Comparison of ENCODE assay signal across 1 cellular context in genomic region chr19:10593820-10594637, GRCh38.
TF ChIP-seq lines count a peak whose summit lies in the region.

No MANE protein-coding gene starts in this region.

TF ChIP-seq in GM12878, 131 proteins besides CTCF, POLR2A, EP300 and RAD21 (continued from another document):
- TF ChIP-seq ZBTB11 (CRISPR knock-in tag; IDR thresholded peaks at IDR 0.05), result no peak
- TF ChIP-seq ZZZ3 (IDR thresholded peaks at IDR 0.05; ENCODE audit: control insufficient read depth, insufficient read length, low read depth), result no peak
- TF ChIP-seq SP1 (IDR thresholded peaks at IDR 0.05; ENCODE audit: low read depth, low read length), result no peak
- TF ChIP-seq JUND (IDR thresholded peaks at IDR 0.05; ENCODE audit: low read depth, low read length), result no peak
- TF ChIP-seq ZBTB40 (IDR thresholded peaks at IDR 0.05; ENCODE audit: borderline replicate concordance), result no peak
- TF ChIP-seq FOXM1 (IDR thresholded peaks at IDR 0.05; ENCODE audit: low read depth, low read length), result no peak
- TF ChIP-seq CBX3 (IDR thresholded peaks at IDR 0.05; ENCODE audit: borderline replicate concordance, low read depth), result no peak
- peak in 1 of 2 experiments; percentile 18; a peak in 1 of 3 replicates for TF ChIP-seq EGR1 (IDR thresholded peaks at IDR 0.05; ENCODE audit: borderline replicate concordance in 1 of 2, low read depth in 2 of 2, low read length in 2 of 2)
- no peak for TF ChIP-seq ZNF207 (IDR thresholded peaks at IDR 0.05; ENCODE audit: borderline replicate concordance)
- 0 out of 2 replicates have a peak, but pooled peaks have one; percentile 69 for TF ChIP-seq IRF4 (IDR thresholded peaks at IDR 0.05; ENCODE audit: low read depth, low read length)
